19 cellular contexts compared by ENCODE assay signal in genomic region chr3:109569121-109569520, GRCh38.
DNase-seq lines count a peak whose midpoint lies in the region; ATAC-seq lines count a peak whose summit lies in the region.
"Had no signal": no experiment of that assay in that cellular context is flagged by ENCODE, and none has a peak within 500 bp of the region (broad histone marks: within the 10 kb centered on the region; RNA-seq: fewer than 3 reads in every experiment).

No MANE protein-coding gene starts in this region.

- H3K27ac Mint-ChIP-seq in activated naive CD4-positive, alpha-beta T cell treated with anti-CD3 and anti-CD28 coated beads, Interleukin-2, amount 50 U/mL, for 72 hours: no peak overlapping the region
- H3K27ac Mint-ChIP-seq: B cell; CD4-positive, alpha-beta T cell; IgD-negative memory B cell had no signal

- H3K27me3 ChIP-seq in adipocyte (replicated peaks; ENCODE audit: control insufficient read depth, insufficient read depth, low read length) (no peaks in the 10 kb centered on the region), mesenchymal stem cell (ENCODE audit: control insufficient read depth in 1 of 2, insufficient read depth in 1 of 2, low read length in 2 of 2) (no peaks in the 10 kb centered on the region)

- H3K9ac ChIP-seq in adipocyte (ENCODE audit: low read length): no peak overlapping the region
- peak overlapping the region; percentile 16 for H3K9ac ChIP-seq in mesenchymal stem cell (ENCODE audit: low read length)

- no peak overlapping the region for H4K8ac ChIP-seq in mesenchymal stem cell (ENCODE audit: low read length)

- no peaks in the 10 kb centered on the region for H3K36me3 Mint-ChIP-seq in activated naive CD4-positive, alpha-beta T cell treated with anti-CD3 and anti-CD28 coated beads, Interleukin-2, amount 50 U/mL, for 72 hours
- H3K36me3 Mint-ChIP-seq: IgD-negative memory B cell had no signal

- H3K9me3 Mint-ChIP-seq in activated naive CD4-positive, alpha-beta T cell treated with anti-CD3 and anti-CD28 coated beads, Interleukin-2, amount 50 U/mL, for 72 hours: peaks cover 0 to 5% of the 10 kb centered on the region in 2 donors
- H3K9me3 Mint-ChIP-seq: CD4-positive, alpha-beta T cell had no signal

- H3K36me3 ChIP-seq in adipocyte (ENCODE audit: control insufficient read depth, insufficient read depth, low read length, severe bottlenecking) (no peaks in the 10 kb centered on the region), mesenchymal stem cell (ENCODE audit: control insufficient read depth in 1 of 2, insufficient read depth in 2 of 2, low read depth in 1 of 2, low read length in 2 of 2) (no peaks in the 10 kb centered on the region)
- H3K36me3 ChIP-seq: HAP-1 had no signal

- no peaks in the 10 kb centered on the region for H3K79me1 ChIP-seq in mesenchymal stem cell (replicated peaks; ENCODE audit: low read length, poor library complexity, severe bottlenecking)

- H3K18ac ChIP-seq in mesenchymal stem cell (ENCODE audit: low read depth in 1 of 2, low read length in 2 of 2): no peak overlapping the region

- H3K23ac ChIP-seq in mesenchymal stem cell (ENCODE audit: low read length in 2 of 2): no peak overlapping the region

- no peak overlapping the region for H3K27ac ChIP-seq in mesenchymal stem cell (ENCODE audit: low read length, poor library complexity, severe bottlenecking)
- H3K27ac ChIP-seq: HL-60 had no signal

- no peak for ATAC-seq in GM19397 (IDR thresholded peaks at IDR 0.05; ENCODE audit: unreplicated experiment)
- ATAC-seq in HG03460 (IDR thresholded peaks at IDR 0.05; ENCODE audit: unreplicated experiment): no peak
- ATAC-seq in activated naive CD4-positive, alpha-beta T cell treated with anti-CD3 and anti-CD28 coated beads, Interleukin-2, amount 50 U/mL, for 72 hours: no peak

- no peaks in the 10 kb centered on the region for H3K9me3 ChIP-seq in adipocyte (ENCODE audit: control insufficient read depth, low read length)
- H3K9me3 ChIP-seq in mesenchymal stem cell (ENCODE audit: control insufficient read depth, low read length): peaks cover 5% of the 10 kb centered on the region
- H3K9me3 ChIP-seq: HAP-1 had no signal

- H2BK5ac ChIP-seq in mesenchymal stem cell (ENCODE audit: low read depth, low read length, poor library complexity, severe bottlenecking): no peak overlapping the region

- no peak overlapping the region for H4K91ac ChIP-seq in mesenchymal stem cell (ENCODE audit: low read length)

- no peak overlapping the region for H2BK12ac ChIP-seq in mesenchymal stem cell (ENCODE audit: low read length in 2 of 2)

- H3K4me3 ChIP-seq in adipocyte (ENCODE audit: low read length) (no peak overlapping the region), mesenchymal stem cell (ENCODE audit: insufficient read depth in 1 of 2, low read depth in 1 of 2, low read length in 2 of 2) (no peak overlapping the region)
- H3K4me3 ChIP-seq: HAP-1 had no signal

- WGBS in mesenchymal stem cell: no CpG with 5 or more reads among the region's 1 CpG

- peak; percentile 31 for DNase-seq in EH (ENCODE audit: low read depth)
- DNase-seq in RPMI7951 (ENCODE audit: low read depth): peak; percentile 21
- DNase-seq in adipocyte (ENCODE audit: low read depth): peak; percentile 47
- DNase-seq in mesenchymal stem cell: no peak
- DNase-seq in NCI-H82 treated with DMSO at 0.1 percent for 48 hours (lab: John Stamatoyannopoulos, UW; ENCODE audit: unreplicated experiment): no peak
- no peak for DNase-seq in activated naive CD4-positive, alpha-beta T cell treated with anti-CD3 and anti-CD28 coated beads, Interleukin-2, amount 50 U/mL, for 72 hours (ENCODE audit: low spot score in 2 of 2)
- DNase-seq: 8988T; C1 segment of cervical spinal cord; Calu3; CD4-positive, alpha-beta T cell; DMS 273 treated with DMSO at 0.1 percent for 48 hours; DMS79; GDM1 had no signal

- no peak overlapping the region for H2BK120ac ChIP-seq in mesenchymal stem cell (ENCODE audit: low read depth, low read length)

- H3K4ac ChIP-seq in mesenchymal stem cell (ENCODE audit: low read depth in 1 of 2, low read length in 2 of 2): no peak overlapping the region

- H3K4me2 ChIP-seq in mesenchymal stem cell (ENCODE audit: low read length, poor library complexity, severe bottlenecking): no peak overlapping the region

- H3K4me1 ChIP-seq in adipocyte (ENCODE audit: control insufficient read depth, insufficient read depth, low read length) (no peaks in the 10 kb centered on the region), mesenchymal stem cell (ENCODE audit: control insufficient read depth, insufficient read depth, low read depth, low read length) (no peaks in the 10 kb centered on the region)
- H3K4me1 ChIP-seq: HAP-1 had no signal

- H2AK5ac ChIP-seq in mesenchymal stem cell (ENCODE audit: low read length, severe bottlenecking): no peak overlapping the region

- H2BK15ac ChIP-seq in mesenchymal stem cell (ENCODE audit: low read depth, poor library complexity, severe bottlenecking): no peak overlapping the region

- no peak overlapping the region for H2AFZ ChIP-seq in mesenchymal stem cell (ENCODE audit: low read depth, low read length)

- no peak overlapping the region for H3K14ac ChIP-seq in mesenchymal stem cell (ENCODE audit: low read length in 2 of 2)

Comparison
In these comparisons a context has a peak if more than half of its experiments do, and no peak if none do; other contexts are left out.
1. DNase-seq: peak in EH (single experiment), RPMI7951 (single experiment) and adipocyte (single experiment); none in mesenchymal stem cell (single experiment), NCI-H82 treated with DMSO at 0.1 percent for 48 hours (single experiment) and activated naive CD4-positive, alpha-beta T cell treated with anti-CD3 and anti-CD28 coated beads, Interleukin-2, amount 50 U/mL, for 72 hours (0 of 2).